In the genomic region with DNA sequence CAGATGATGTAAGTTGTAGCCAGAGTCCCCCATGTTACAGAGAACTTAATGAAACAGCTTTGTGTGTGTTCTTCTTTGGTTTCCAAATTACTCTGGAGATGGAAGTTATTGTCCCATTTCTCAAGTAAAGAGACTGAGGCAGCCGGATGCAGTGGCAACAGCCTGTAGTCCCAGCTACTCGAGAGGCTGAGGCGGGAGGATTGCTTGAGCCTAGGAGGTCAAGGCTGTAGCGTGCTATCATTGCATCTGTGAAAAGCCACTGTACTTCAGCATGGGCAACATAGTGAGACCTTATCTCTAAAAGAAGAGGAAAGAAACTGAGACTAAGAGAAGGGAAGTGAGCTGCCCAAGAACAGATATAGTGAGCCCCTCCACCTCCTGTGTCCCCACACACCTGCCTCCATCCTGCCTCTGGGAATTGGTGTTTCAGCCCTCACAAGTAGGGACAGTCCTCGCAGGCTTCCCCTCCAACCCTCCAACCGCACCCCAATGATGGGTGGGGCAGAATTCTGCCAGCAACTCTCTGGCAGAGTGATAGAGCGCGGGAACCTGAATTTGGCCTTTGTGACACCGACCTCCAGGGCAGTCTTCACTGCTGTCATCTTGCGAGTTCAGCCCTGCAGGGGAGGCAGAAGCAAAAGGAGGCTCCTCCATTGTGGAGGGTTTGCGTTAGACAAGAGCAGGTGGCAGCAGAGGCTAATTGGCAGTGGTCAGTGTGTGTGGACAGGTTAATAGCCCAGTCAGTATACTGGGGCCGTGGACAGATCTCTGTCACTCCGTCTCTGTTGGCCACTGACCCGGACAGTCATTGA, we compare ENCODE assay signal across 1 cellular context.
TF ChIP-seq lines count a peak whose summit lies in the region.

No MANE protein-coding gene starts in this region.

TF ChIP-seq in liver, 16 proteins besides CTCF, POLR2A, EP300 and RAD21 (continued from another document):
- TF ChIP-seq, protein P1, sequence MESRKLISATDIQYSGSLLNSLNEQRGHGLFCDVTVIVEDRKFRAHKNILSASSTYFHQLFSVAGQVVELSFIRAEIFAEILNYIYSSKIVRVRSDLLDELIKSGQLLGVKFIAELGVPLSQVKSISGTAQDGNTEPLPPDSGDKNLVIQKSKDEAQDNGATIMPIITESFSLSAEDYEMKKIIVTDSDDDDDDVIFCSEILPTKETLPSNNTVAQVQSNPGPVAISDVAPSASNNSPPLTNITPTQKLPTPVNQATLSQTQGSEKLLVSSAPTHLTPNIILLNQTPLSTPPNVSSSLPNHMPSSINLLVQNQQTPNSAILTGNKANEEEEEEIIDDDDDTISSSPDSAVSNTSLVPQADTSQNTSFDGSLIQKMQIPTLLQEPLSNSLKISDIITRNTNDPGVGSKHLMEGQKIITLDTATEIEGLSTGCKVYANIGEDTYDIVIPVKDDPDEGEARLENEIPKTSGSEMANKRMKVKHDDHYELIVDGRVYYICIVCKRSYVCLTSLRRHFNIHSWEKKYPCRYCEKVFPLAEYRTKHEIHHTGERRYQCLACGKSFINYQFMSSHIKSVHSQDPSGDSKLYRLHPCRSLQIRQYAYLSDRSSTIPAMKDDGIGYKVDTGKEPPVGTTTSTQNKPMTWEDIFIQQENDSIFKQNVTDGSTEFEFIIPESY (IDR thresholded peaks at IDR 0.05) = no peak
- TF ChIP-seq NR2F2 (IDR thresholded peaks at IDR 0.05) = no peak
- no peak for TF ChIP-seq HNF4A (conservative IDR thresholded peaks at IDR 0.05)
